1 cellular context compared by ENCODE assay signal in the genomic region with DNA sequence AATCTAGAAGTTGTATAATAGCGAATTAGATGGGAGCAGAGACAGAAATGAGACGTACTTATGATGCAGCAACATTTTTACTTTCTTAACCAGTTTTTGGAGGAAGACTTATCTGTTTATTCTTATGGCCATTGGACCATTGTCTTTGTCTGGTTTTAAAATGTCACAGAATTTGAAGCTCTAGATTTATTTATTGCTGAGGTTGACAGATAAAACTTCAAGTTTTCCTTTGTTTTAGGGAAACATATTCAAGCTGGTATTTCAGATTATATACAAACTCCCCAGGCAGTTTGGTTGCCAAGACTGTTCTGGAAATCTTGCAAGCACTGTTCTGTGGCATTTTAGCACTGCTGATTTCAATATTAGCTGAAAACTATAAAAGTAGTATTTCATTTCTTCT.
TF ChIP-seq lines count a peak whose summit lies in the region.

No MANE protein-coding gene starts in this region.

TF ChIP-seq in HepG2, 621 proteins besides CTCF, POLR2A, EP300 and RAD21:
- peak; percentile 8 to 66; a peak in 2 of 4 replicates for TF ChIP-seq MAFK (conservative IDR thresholded peaks at IDR 0.05 in 1 of 2, IDR thresholded peaks at IDR 0.05 in 1 of 2; ENCODE audit: low read length in 2 of 2)
- TF ChIP-seq MAFF (IDR thresholded peaks at IDR 0.05; ENCODE audit: low read depth, low read length), result peak; percentile 56; the same call in 1 of the 2 replicates
- no peak for TF ChIP-seq ZFP62 (CRISPR knock-in tag; IDR thresholded peaks at IDR 0.05)
